Comparison of ENCODE assay signal across 1 cellular context in the genomic region with DNA sequence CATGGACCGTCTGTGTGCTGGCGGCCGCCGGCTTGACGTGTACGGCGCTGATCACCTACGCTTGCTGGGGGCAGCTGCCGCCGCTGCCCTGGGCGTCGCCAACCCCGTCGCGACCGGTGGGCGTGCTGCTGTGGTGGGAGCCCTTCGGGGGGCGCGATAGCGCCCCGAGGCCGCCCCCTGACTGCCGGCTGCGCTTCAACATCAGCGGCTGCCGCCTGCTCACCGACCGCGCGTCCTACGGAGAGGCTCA.
A peak's percentile ranks its signal among the peaks of the same experiment; 100 is the strongest.
TF ChIP-seq lines count a peak whose summit lies in the region.

No MANE protein-coding gene starts in this region.

TF ChIP-seq in GM12878, 131 proteins besides CTCF, POLR2A, EP300 and RAD21:
- TF ChIP-seq DPF2 (IDR thresholded peaks at IDR 0.05) (peak; percentile 8; the same call in 1 of the 2 replicates), TCF3 (IDR thresholded peaks at IDR 0.05; ENCODE audit: borderline replicate concordance, insufficient read depth, low read depth, low read length) (no peak), SMC3 (IDR thresholded peaks at IDR 0.05; ENCODE audit: borderline replicate concordance, low read length) (no peak), BHLHE40 (IDR thresholded peaks at IDR 0.05; ENCODE audit: borderline replicate concordance in 1 of 2, low read depth in 2 of 2, low read length in 1 of 2) (no peak), NFXL1 (IDR thresholded peaks at IDR 0.05; ENCODE audit: borderline replicate concordance) (peak; percentile 60; the same call in 1 of the 2 replicates)
- TF ChIP-seq, protein P1, sequence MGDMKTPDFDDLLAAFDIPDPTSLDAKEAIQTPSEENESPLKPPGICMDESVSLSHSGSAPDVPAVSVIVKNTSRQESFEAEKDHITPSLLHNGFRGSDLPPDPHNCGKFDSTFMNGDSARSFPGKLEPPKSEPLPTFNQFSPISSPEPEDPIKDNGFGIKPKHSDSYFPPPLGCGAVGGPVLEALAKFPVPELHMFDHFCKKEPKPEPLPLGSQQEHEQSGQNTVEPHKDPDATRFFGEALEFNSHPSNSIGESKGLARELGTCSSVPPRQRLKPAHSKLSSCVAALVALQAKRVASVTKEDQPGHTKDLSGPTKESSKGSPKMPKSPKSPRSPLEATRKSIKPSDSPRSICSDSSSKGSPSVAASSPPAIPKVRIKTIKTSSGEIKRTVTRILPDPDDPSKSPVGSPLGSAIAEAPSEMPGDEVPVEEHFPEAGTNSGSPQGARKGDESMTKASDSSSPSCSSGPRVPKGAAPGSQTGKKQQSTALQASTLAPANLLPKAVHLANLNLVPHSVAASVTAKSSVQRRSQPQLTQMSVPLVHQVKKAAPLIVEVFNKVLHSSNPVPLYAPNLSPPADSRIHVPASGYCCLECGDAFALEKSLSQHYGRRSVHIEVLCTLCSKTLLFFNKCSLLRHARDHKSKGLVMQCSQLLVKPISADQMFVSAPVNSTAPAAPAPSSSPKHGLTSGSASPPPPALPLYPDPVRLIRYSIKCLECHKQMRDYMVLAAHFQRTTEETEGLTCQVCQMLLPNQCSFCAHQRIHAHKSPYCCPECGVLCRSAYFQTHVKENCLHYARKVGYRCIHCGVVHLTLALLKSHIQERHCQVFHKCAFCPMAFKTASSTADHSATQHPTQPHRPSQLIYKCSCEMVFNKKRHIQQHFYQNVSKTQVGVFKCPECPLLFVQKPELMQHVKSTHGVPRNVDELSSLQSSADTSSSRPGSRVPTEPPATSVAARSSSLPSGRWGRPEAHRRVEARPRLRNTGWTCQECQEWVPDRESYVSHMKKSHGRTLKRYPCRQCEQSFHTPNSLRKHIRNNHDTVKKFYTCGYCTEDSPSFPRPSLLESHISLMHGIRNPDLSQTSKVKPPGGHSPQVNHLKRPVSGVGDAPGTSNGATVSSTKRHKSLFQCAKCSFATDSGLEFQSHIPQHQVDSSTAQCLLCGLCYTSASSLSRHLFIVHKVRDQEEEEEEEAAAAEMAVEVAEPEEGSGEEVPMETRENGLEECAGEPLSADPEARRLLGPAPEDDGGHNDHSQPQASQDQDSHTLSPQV (IDR thresholded peaks at IDR 0.05) = 0 out of 2 replicates have a peak, but pooled peaks have one; percentile 27
